In genomic region chr11:318407-318774, GRCh38 we compare ENCODE assay signal across 14 cellular contexts. TPM values are rescaled to one million over a fixed set of nuclear protein-coding genes. Genes with fewer than 3 reads are reported as not detected.
A peak's percentile ranks its signal among the peaks of the same experiment; 100 is the strongest.
DNase-seq lines count a peak whose midpoint lies in the region; ATAC-seq, FAIRE-seq and TF ChIP-seq lines count a peak whose summit lies in the region.
"Not testable (repeated sequence)": the region's sequence is repeated elsewhere in the genome, so short reads cannot be mapped to it uniquely, and the experiment has no call there.
"Had no signal": no experiment of that assay in that cellular context is flagged by ENCODE, and none has a peak within 500 bp of the region (broad histone marks: within the 10 kb centered on the region; RNA-seq: fewer than 3 reads in every experiment).

No MANE protein-coding gene starts in this region.

- H3K27ac ChIP-seq in DND-41 (ENCODE audit: low read length); cardiac muscle cell; testis: not testable (repeated sequence)

- TF ChIP-seq CTCF in DND-41 (IDR thresholded peaks at IDR 0.05; ENCODE audit: borderline replicate concordance, extremely low read depth, low read length, poor library complexity, severe bottlenecking); cardiac muscle cell (IDR thresholded peaks at IDR 0.05; ENCODE audit: low read depth, low read length); natural killer cell (IDR thresholded peaks at IDR 0.05); testis (IDR thresholded peaks at IDR 0.05): not testable (repeated sequence)

- H3K27me3 Mint-ChIP-seq in activated T-cell treated with anti-CD3 and anti-CD28 coated beads, Interleukin-2, amount 50 U/mL, for 4 hours (ENCODE audit: low read depth); natural killer cell (ENCODE audit: low read depth in 2 of 2): not testable (repeated sequence)

- no CpG with 5 or more reads among the region's 48 CpGs for WGBS in testis, 2 donors

- ATAC-seq in DND-41 (ENCODE audit: insufficient read depth, low read depth) (peak; percentile 29), GM21423 (IDR thresholded peaks at IDR 0.05; ENCODE audit: unreplicated experiment) (peak; percentile 48), HG02870 (IDR thresholded peaks at IDR 0.05; ENCODE audit: unreplicated experiment) (peak; percentile 35), natural killer cell (peak; percentile 58 to 76 (median 59))
- peak; percentile 34 to 39 for ATAC-seq in activated T-cell treated with anti-CD3 and anti-CD28 coated beads, Interleukin-2, amount 50 U/mL, for 4 hours

- H3K9me3 ChIP-seq in DND-41 (ENCODE audit: insufficient read depth, low read length, severe bottlenecking); cardiac muscle cell (ENCODE audit: low read depth); testis: not testable (repeated sequence)

- peaks cover 42% of the 10 kb centered on the region for H3K79me2 ChIP-seq in DND-41 (ENCODE audit: insufficient read depth, low read length)

- 0 out of 2 replicates have a peak overlapping the region, but pooled peaks have one; percentile 88 for H3K4me2 ChIP-seq in DND-41 (ENCODE audit: insufficient read depth, low read length)

- H2AFZ ChIP-seq in DND-41 (ENCODE audit: low read depth, low read length), result not testable (repeated sequence)

- FAIRE-seq in HTR-8/SVneo (lab: Jason Lieb, UNC), result peak; percentile 87

- H3K4me3 Mint-ChIP-seq in activated T-cell treated with anti-CD3 and anti-CD28 coated beads, Interleukin-2, amount 50 U/mL, for 4 hours; natural killer cell: not testable (repeated sequence)

- H3K9me3 Mint-ChIP-seq in activated T-cell treated with anti-CD3 and anti-CD28 coated beads, Interleukin-2, amount 50 U/mL, for 4 hours; natural killer cell: not testable (repeated sequence)

- H3K27ac Mint-ChIP-seq in natural killer cell, result not testable (repeated sequence)

- H3K4me3 ChIP-seq in DND-41 (ENCODE audit: low read depth in 1 of 2, low read length in 2 of 2), result not testable (repeated sequence)
- peak overlapping the region; percentile 20 for H3K4me3 ChIP-seq in cardiac muscle cell
- peak overlapping the region; percentile 57 to 74 for H3K4me3 ChIP-seq in testis

- H3K4me1 Mint-ChIP-seq in activated T-cell treated with anti-CD3 and anti-CD28 coated beads, Interleukin-2, amount 50 U/mL, for 4 hours (ENCODE audit: low read depth), result peaks cover 36% of the 10 kb centered on the region
- H3K4me1 Mint-ChIP-seq in natural killer cell, result peaks cover 47 to 50% of the 10 kb centered on the region in 2 donors

- not testable (repeated sequence) for H3K36me3 Mint-ChIP-seq in activated T-cell treated with anti-CD3 and anti-CD28 coated beads, Interleukin-2, amount 50 U/mL, for 4 hours (ENCODE audit: insufficient read depth); natural killer cell

- not testable (repeated sequence) for H3K27me3 ChIP-seq in DND-41 (ENCODE audit: insufficient read depth, low read length, poor library complexity); testis
- peaks cover 22% of the 10 kb centered on the region for H3K27me3 ChIP-seq in cardiac muscle cell

- H4K20me1 ChIP-seq in DND-41 (ENCODE audit: insufficient read depth, low read length), result peaks cover 19% of the 10 kb centered on the region

- H3K36me3 ChIP-seq in DND-41 (ENCODE audit: insufficient read depth, low read length), result peaks cover 25% of the 10 kb centered on the region
- H3K36me3 ChIP-seq in cardiac muscle cell; testis (ENCODE audit: low read depth, missing control alignments): not testable (repeated sequence)

- H3K9ac ChIP-seq in DND-41 (ENCODE audit: low read depth, low read length), result peak overlapping the region; percentile 55; the same call in 1 of the 2 replicates

- not testable (repeated sequence) for TF ChIP-seq POLR2A in testis (IDR thresholded peaks at IDR 0.05)

- H3K4me1 ChIP-seq in DND-41 (ENCODE audit: insufficient read depth, low read length) (peaks cover 50% of the 10 kb centered on the region), cardiac muscle cell (ENCODE audit: low read depth) (peaks cover 12% of the 10 kb centered on the region), testis (peaks cover 22% of the 10 kb centered on the region)

- intact Hi-C loops in natural killer cell (cut with micrococcal nuclease); testis (cut with DNase I; ENCODE audit: low total_unique reads): not testable (repeated sequence)

- DNase-seq in DND-41; HTR-8/SVneo (ENCODE audit: insufficient read length, low spot score); activated T-cell treated with anti-CD3 and anti-CD28 coated beads, Interleukin-2, amount 50 U/mL, for 4 hours; cardiac muscle cell (ENCODE audit: low read depth in 1 of 2, low spot score in 1 of 2); natural killer cell; testis: not testable (repeated sequence)

RNA-seq across cellular contexts. Expression of gene IFITM3, which starts 2.3 kb away (rescaled TPM):
- 10 to 100 TPM in 2 of 3 donors, 1 to 10 TPM in 1; 5.3 to 24.6 (median 20.4) TPM for total RNA-seq in activated T-cell treated with anti-CD3 and anti-CD28 coated beads, Interleukin-2, amount 50 U/mL, for 4 hours
- total RNA-seq in cardiac muscle cell, result 108 and 137 TPM in 2 replicates
- polyA plus RNA-seq in cardiac muscle cell, result 498 and 585 TPM in 2 replicates
- 100 to 1,000 TPM in 1 of 3 donors, 10 to 100 TPM in 2; 64.0 to 165 (median 93.6) TPM for total RNA-seq in natural killer cell
- 100 to 1,000 TPM; 256 to 459 TPM for total RNA-seq in testis
- polyA plus RNA-seq in testis (ENCODE audit: insufficient read depth, low read depth, low replicate concordance), result 717 TPM

RNA-seq across cellular contexts. Expression of gene IFITM1, which starts 4.6 kb away (rescaled TPM):
- total RNA-seq in activated T-cell treated with anti-CD3 and anti-CD28 coated beads, Interleukin-2, amount 50 U/mL, for 4 hours, result 100 to 1,000 TPM in 2 of 3 donors, 10 to 100 TPM in 1; 99.3 to 144 (median 120) TPM
- total RNA-seq in cardiac muscle cell (47.2 and 68.9 TPM in 2 replicates), natural killer cell (100 to 1,000 TPM; 540 to 809 (median 710) TPM), testis (10 to 100 TPM; 63.1 to 93.3 TPM)
- polyA plus RNA-seq in cardiac muscle cell (74.3 and 154 TPM in 2 replicates), testis (ENCODE audit: insufficient read depth, low read depth, low replicate concordance) (146 TPM)

RNA-seq across cellular contexts. Expression of gene IFITM2, which starts 10.8 kb away (rescaled TPM):
- total RNA-seq in activated T-cell treated with anti-CD3 and anti-CD28 coated beads, Interleukin-2, amount 50 U/mL, for 4 hours, result 100 to 1,000 TPM; 197 to 257 (median 231) TPM
- 71.6 and 84.8 TPM in 2 replicates for total RNA-seq in cardiac muscle cell
- polyA plus RNA-seq in cardiac muscle cell, result 267 and 368 TPM in 2 replicates
- 1,000 to 10,000 TPM; 1,080 to 1,421 (median 1,273) TPM for total RNA-seq in natural killer cell
- total RNA-seq in testis, result 100 to 1,000 TPM; 119 to 169 TPM
- polyA plus RNA-seq in testis (ENCODE audit: insufficient read depth, low read depth, low replicate concordance), result 283 TPM

RNA-seq across cellular contexts. Expression of gene IFITM5, which starts 19.1 kb away (rescaled TPM):
- total RNA-seq in activated T-cell treated with anti-CD3 and anti-CD28 coated beads, Interleukin-2, amount 50 U/mL, for 4 hours, result not detected
- total RNA-seq in cardiac muscle cell, result not detected in 2 replicates
- polyA plus RNA-seq in cardiac muscle cell, result 0.41 TPM in 1 of 2 replicates, not detected in the other
- not detected for total RNA-seq in natural killer cell
- not detected for total RNA-seq in testis
- polyA plus RNA-seq in testis (ENCODE audit: insufficient read depth, low read depth, low replicate concordance), result not detected
- total RNA-seq: hepatocyte, kidney epithelial cell, prostate gland, RPMI7951, transverse colon had no signal
- polyA plus RNA-seq: esophagus, hepatocyte had no signal

RNA-seq across cellular contexts. Expression of gene PGGHG, which starts 29.5 kb away (rescaled TPM):
- total RNA-seq in activated T-cell treated with anti-CD3 and anti-CD28 coated beads, Interleukin-2, amount 50 U/mL, for 4 hours, result 10 to 100 TPM; 16.6 to 76.3 (median 28.3) TPM
- 29.9 and 88.7 TPM in 2 replicates for total RNA-seq in cardiac muscle cell
- polyA plus RNA-seq in cardiac muscle cell, result 33.1 and 42.4 TPM in 2 replicates
- total RNA-seq in natural killer cell, result 100 to 1,000 TPM; 130 to 237 (median 153) TPM
- 10 to 100 TPM; 26.5 to 32.5 TPM for total RNA-seq in testis
- 8.2 TPM for polyA plus RNA-seq in testis (ENCODE audit: insufficient read depth, low read depth, low replicate concordance)

Comparison
In these comparisons a context has a peak if more than half of its experiments do, and no peak if none do; other contexts are left out.
1. RNA of gene IFITM2, which starts 10.8 kb away (total RNA-seq): 1,080 to 1,421 TPM in natural killer cell; 197 to 257 TPM in activated T-cell treated with anti-CD3 and anti-CD28 coated beads, Interleukin-2, amount 50 U/mL, for 4 hours, 119 to 169 TPM in testis and 71.6 to 84.8 TPM in cardiac muscle cell; every median in the first group is over 4 times any median in the second.
2. Peak in every context shown above with its lines, with median percentiles within 50 percentile points of each other: ATAC-seq.